Comparison of ENCODE assay signal across 13 cellular contexts in genomic region chr20:38145094-38146075, GRCh38. TPM values are rescaled to one million over a fixed set of nuclear protein-coding genes. Genes with fewer than 3 reads are reported as not detected.
DNase-seq lines count a peak whose midpoint lies in the region; ATAC-seq, FAIRE-seq and TF ChIP-seq lines count a peak whose summit lies in the region.
"Had no signal": no experiment of that assay in that cellular context is flagged by ENCODE, and none has a peak within 500 bp of the region (broad histone marks: within the 10 kb centered on the region; RNA-seq: fewer than 3 reads in every experiment).

No MANE protein-coding gene starts in this region.

- DNase-seq in GM23248, result peak; percentile 66
- no peak for DNase-seq in ascending aorta (ENCODE audit: low spot score in 2 of 2)
- peak; percentile 65 for DNase-seq in hepatic stellate cell (ENCODE audit: low spot score)
- DNase-seq in small intestine, result no peak
- no peak for DNase-seq in epidermal melanocyte (ENCODE audit: insufficient read length, low spot score)
- DNase-seq: activated CD8-positive, alpha-beta T cell treated with anti-CD3 and anti-CD28 coated beads for 36 hours; DND-41; NCI-H2171; SJCRH30 had no signal

- no peak overlapping the region for H3K4me3 ChIP-seq in GM23248
- H3K4me3 ChIP-seq in ascending aorta, result no peak overlapping the region
- H3K4me3 ChIP-seq in small intestine (ENCODE audit: low read depth in 1 of 2, low read length in 2 of 2), result no peak overlapping the region
- H3K4me3 ChIP-seq: prostate gland, SJCRH30 had no signal

- H3K36me3 ChIP-seq in GM23248 (ENCODE audit: low read depth), result peaks cover 8% of the 10 kb centered on the region
- H3K36me3 ChIP-seq in ascending aorta, result peaks cover 64 to 70% of the 10 kb centered on the region in 2 donors
- H3K36me3 ChIP-seq in small intestine (ENCODE audit: control insufficient read depth in 2 of 2, insufficient read depth in 2 of 2, low read length in 2 of 2), result no peaks in the 10 kb centered on the region
- H3K36me3 ChIP-seq: prostate gland, SJCRH30 had no signal

- 60% methylated on average over 12 of the region's 12 CpGs for WGBS in GM23248 (ENCODE audit: low coverage in 1 of 2, low lambda C conversion rate in 2 of 2, missing lambda C conversion rate in 2 of 2), 2 experiments
- WGBS in small intestine, 3 donors, result 72 to 82% (median 81%) methylated on average over 12 of the region's 12 CpGs

- H3K27ac ChIP-seq in GM23248 (peak overlapping the region; percentile 85), ascending aorta (peak overlapping the region; percentile 84 to 95), small intestine (ENCODE audit: low read depth in 1 of 2, low read length in 1 of 2) (peak overlapping the region; percentile 96 to 99)

- no peaks in the 10 kb centered on the region for H3K27me3 ChIP-seq in GM23248 (replicated peaks; ENCODE audit: insufficient read depth)
- H3K27me3 ChIP-seq in ascending aorta, result no peaks in the 10 kb centered on the region
- H3K27me3 ChIP-seq in small intestine (ENCODE audit: control insufficient read depth in 2 of 2, insufficient read depth in 2 of 2, low read length in 2 of 2), result no peaks in the 10 kb centered on the region
- H3K27me3 ChIP-seq: SJCRH30 had no signal

- H3K9me2 ChIP-seq in GM23248 (ENCODE audit: insufficient read depth), result no peaks in the 10 kb centered on the region

- no peak for FAIRE-seq in small intestine (lab: Jason Lieb, UNC)

- H3K9ac ChIP-seq in GM23248, result peak overlapping the region; percentile 66

- peaks cover 37% of the 10 kb centered on the region for H3F3A ChIP-seq in GM23248 (ENCODE audit: insufficient read depth)

- TF ChIP-seq CTCF in ascending aorta (IDR thresholded peaks at IDR 0.05), result no peak

- H2AFZ ChIP-seq in GM23248, result peak overlapping the region; percentile 26

- in situ Hi-C loops in GM23248 (cut with MboI), result no loop called here

- H3K79me2 ChIP-seq in GM23248 (ENCODE audit: insufficient read depth), result no peaks in the 10 kb centered on the region

- no peaks in the 10 kb centered on the region for H4K20me1 ChIP-seq in GM23248 (ENCODE audit: insufficient read depth)

- ATAC-seq in HG03439 (IDR thresholded peaks at IDR 0.05; ENCODE audit: unreplicated experiment) (no peak), HG03521 (IDR thresholded peaks at IDR 0.05; ENCODE audit: unreplicated experiment) (no peak), HG02678 (IDR thresholded peaks at IDR 0.05; ENCODE audit: unreplicated experiment) (no peak)
- ATAC-seq: activated CD8-positive, alpha-beta T cell treated with anti-CD3 and anti-CD28 coated beads for 36 hours had no signal

- H3K4me1 ChIP-seq in GM23248 (ENCODE audit: insufficient read depth) (peaks cover 19% of the 10 kb centered on the region), ascending aorta (peaks cover 10 to 16% of the 10 kb centered on the region in 2 donors), small intestine (ENCODE audit: control insufficient read depth in 2 of 2, insufficient read depth in 1 of 2, low read depth in 1 of 2, low read length in 1 of 2) (peaks cover 2 to 3% of the 10 kb centered on the region in 2 donors)

- no peak overlapping the region for H3K4me2 ChIP-seq in GM23248 (ENCODE audit: unreplicated experiment)

- intact Hi-C loops in ascending aorta (cut with DNase I), result loop anchor here (2.0 kb wide), 1 partner anchor 19 kb away; no protein-coding TSS in a partner anchor

- H3K9me3 ChIP-seq in GM23248 (ENCODE audit: low read depth) (no peaks in the 10 kb centered on the region), ascending aorta (no peaks in the 10 kb centered on the region), small intestine (ENCODE audit: control insufficient read depth, low read depth) (no peaks in the 10 kb centered on the region)
- H3K9me3 ChIP-seq: prostate gland, SJCRH30 had no signal

RNA-seq across cellular contexts. Expression of gene TGM2, which starts 19.7 kb away (rescaled TPM):
- total RNA-seq in GM23248 (2014; rRNA removed; shearing (Covaris generic)), result 311 and 339 TPM in 2 replicates
- 254 and 269 TPM in 2 replicates for polyA plus RNA-seq in GM23248 (2016; fragmentation: Nextera tagmentation; extraction: Ambion mirVana)
- total RNA-seq in ascending aorta, result 529 TPM
- polyA plus RNA-seq in small intestine, result 10 to 100 TPM; 19.7 to 92.7 (median 25.5) TPM
- total RNA-seq: activated CD8-positive, alpha-beta T cell treated with anti-CD3 and anti-CD28 coated beads for 36 hours had no signal

Comparison
In these comparisons a context has a peak if more than half of its experiments do, and no peak if none do; other contexts are left out.
1. DNase-seq: peak in GM23248 (single experiment) and hepatic stellate cell (single experiment); none in ascending aorta (0 of 2), small intestine (single experiment) and epidermal melanocyte (single experiment).
2. Peak in every context shown above with its lines, with median percentiles within 50 percentile points of each other: H3K27ac ChIP-seq.